8 cellular contexts compared by ENCODE assay signal in the genomic region with DNA sequence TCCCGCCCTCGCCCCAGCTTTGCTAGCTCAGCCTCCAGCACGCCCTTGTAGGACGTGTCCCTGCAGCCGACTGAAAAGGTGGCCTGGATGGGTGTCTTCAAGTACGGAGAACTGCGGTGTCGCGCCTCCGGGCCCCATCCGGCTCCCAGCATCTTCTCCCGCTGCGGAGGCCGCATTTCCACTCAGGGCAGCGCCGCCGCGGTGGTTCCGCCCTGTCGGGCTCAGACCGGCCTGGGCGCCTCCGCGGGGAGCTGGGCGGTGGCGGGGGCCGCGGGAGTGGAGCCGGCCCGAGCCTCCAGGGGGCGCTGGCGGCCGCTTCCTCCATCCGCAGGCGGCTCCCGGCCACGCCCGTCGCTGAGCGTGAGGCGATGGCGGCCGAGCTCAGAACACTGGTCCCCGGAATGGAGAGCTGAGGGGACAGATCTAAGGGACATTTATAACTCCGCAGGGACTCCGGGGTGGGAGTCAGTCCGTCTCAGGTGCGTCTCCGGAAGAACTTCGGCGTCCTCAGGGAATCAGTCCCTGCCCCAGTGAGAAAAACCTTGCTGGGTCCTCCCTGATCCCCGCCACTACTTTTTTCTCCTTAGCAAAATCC. TPM values are rescaled to one million over a fixed set of nuclear protein-coding genes. Genes with fewer than 3 reads are reported as not detected.
DNase-seq lines count a peak whose midpoint lies in the region; ATAC-seq, FAIRE-seq and TF ChIP-seq lines count a peak whose summit lies in the region.

No MANE protein-coding gene starts in this region.

- CTCF ChIA-PET in K562 (lab: Yijun Ruan, JAX; ENCODE audit: low intra/inter-chr PET ratio), result interaction anchor here (1.7 kb wide), 1 partner anchor 156 kb away, joined by 6 read pairs; no protein-coding TSS in a partner anchor

- no peaks in the 10 kb centered on the region for H3K36me3 ChIP-seq in K562 (ENCODE audit: control insufficient read depth, insufficient read depth, low read length)
- no peaks in the 10 kb centered on the region for H3K36me3 ChIP-seq in spleen

- peak overlapping the region; percentile 100 for H2AFZ ChIP-seq in K562 (ENCODE audit: low read depth, low read length)

- peak; percentile 74 for TF ChIP-seq POLR2A in K562 (conservative IDR thresholded peaks at IDR 0.05)
- TF ChIP-seq POLR2A in spleen (IDR thresholded peaks at IDR 0.05), result no peak

- no peaks in the 10 kb centered on the region for H4K20me1 ChIP-seq in K562 (replicated peaks; ENCODE audit: control insufficient read depth, insufficient read depth, low read length)

- no peak for TF ChIP-seq EP300 in K562 (IDR thresholded peaks at IDR 0.05; ENCODE audit: low read length)

- POLR2A ChIA-PET in K562 (lab: Yijun Ruan, JAX), result interaction anchor here (0.5 to 1.2 kb wide), 14 partner anchors 9 to 814 kb away, joined by 3 to 5 read pairs (median 3); a partner anchor contains a TSS

- peak overlapping the region; percentile 85 to 95 for H3K9ac ChIP-seq in K562 (ENCODE audit: insufficient read depth in 1 of 2, low read depth in 2 of 2, low read length in 2 of 2)

- FAIRE-seq in K562 (lab: Jason Lieb, UNC), result no peak

- WGBS in K562 (ENCODE audit: insufficient coverage, low coverage, missing lambda C conversion rate), result 3% methylated on average over 48 of the region's 52 CpGs
- WGBS in spleen, 5 donors, result 3 to 6% (median 4%) methylated on average over 46 to 52 of the region's 52 CpGs

- TF ChIP-seq CTCF in K562 (IDR thresholded peaks at IDR 0.05 in 2 of 3, conservative IDR thresholded peaks at IDR 0.05 in 1 of 3; ENCODE audit: insufficient read depth in 2 of 3, low read depth in 1 of 3, low read length in 3 of 3), result peak; percentile 81 to 87 (median 84)
- TF ChIP-seq CTCF in spleen (IDR thresholded peaks at IDR 0.05 in 8 of 11, conservative IDR thresholded peaks at IDR 0.05 in 3 of 11), result peak; percentile 15 to 98 (median 89)

- in situ Hi-C loops in K562 (cut with MboI), result no loop called here

- peak; percentile 77 to 79 for TF ChIP-seq RAD21 in K562 (CRISPR knock-in tag; conservative IDR thresholded peaks at IDR 0.05 in 1 of 2, IDR thresholded peaks at IDR 0.05 in 1 of 2)

- BruUV-seq in K562 (replicated peaks; lab: Mats Ljungman, UMichigan), result no TSS peak

- peak; percentile 78 for ATAC-seq in GM21723 (IDR thresholded peaks at IDR 0.05; ENCODE audit: unreplicated experiment)
- peak; percentile 98 for ATAC-seq in K562

- peak overlapping the region; percentile 95 for H3K4me2 ChIP-seq in K562 (ENCODE audit: insufficient read depth, low read length)

- intact Hi-C loops in K562 (cut with micrococcal nuclease), result loop anchor here (1.0 to 10.0 kb wide), 4 partner anchors 39 to 656 kb away; a partner anchor contains a TSS
- intact Hi-C loops in spleen (cut with DNase I; ENCODE audit: low total_unique reads), result no loop called here

- H3K9me1 ChIP-seq in K562 (ENCODE audit: control insufficient read depth, insufficient read depth, low read length), result no peaks in the 10 kb centered on the region

- H3K79me2 ChIP-seq in K562 (ENCODE audit: control insufficient read depth, insufficient read depth, low read length), result no peaks in the 10 kb centered on the region

- H3K9me3 ChIP-seq in K562 (replicated peaks; ENCODE audit: control insufficient read depth, insufficient read depth, low read depth, low read length) (0 out of 2 replicates have a peak, but pooled peaks cover 3% of the 10 kb centered on the region), iPS-18c (ENCODE audit: control insufficient read depth, insufficient read depth, low read length) (no peaks in the 10 kb centered on the region), spleen (peaks cover 0 to 6% (median 0%) of the 10 kb centered on the region in 8 donors)

- H3K4me1 ChIP-seq in K562 (replicated peaks in 1 of 2; ENCODE audit: control insufficient read depth in 2 of 2, insufficient read depth in 2 of 2, low read length in 2 of 2) (peaks cover 8 to 22% of the 10 kb centered on the region in 2 experiments; a peak in 4 of 5 replicates), spleen (peaks cover 0 to 15% (median 3%) of the 10 kb centered on the region in 6 donors)

- peak; percentile 84 for DNase-seq in ELR (ENCODE audit: low read depth)
- peak; percentile 86 for DNase-seq in LoVo (ENCODE audit: low spot score)
- peak; percentile 33 for DNase-seq in T-helper 22 cell (ENCODE audit: low read depth)
- DNase-seq in K562 (ENCODE audit: extremely low read depth in 1 of 4, low spot score in 3 of 4), result peak; percentile 88 to 90 (median 90)
- DNase-seq in spleen, result peak; percentile 95
- DNase-seq in HT-29 (ENCODE audit: low spot score), result no peak

- H3K27ac ChIP-seq in K562 (ENCODE audit: extremely low read depth, low read depth, low read length), result peak overlapping the region; percentile 81
- peak overlapping the region in 5 of 8 donors; percentile 42 to 70 (median 63) for H3K27ac ChIP-seq in spleen

- H3K27me3 ChIP-seq in K562 (ENCODE audit: control insufficient read depth in 2 of 2, insufficient read depth in 2 of 2, low read length in 2 of 2) (no peaks in the 10 kb centered on the region), spleen (replicated peaks in 1 of 7) (peaks cover 0 to 8% (median 0%) of the 10 kb centered on the region in 7 donors)

- H3K4me3 ChIP-seq in K562 (peak overlapping the region; percentile 53), iPS-18c (ENCODE audit: insufficient read depth, low read depth, low read length) (peak overlapping the region; percentile 52), spleen (peak overlapping the region; percentile 15 to 72 (median 40))

RNA-seq across cellular contexts. Expression of a gene that starts 13.6 kb away (rescaled TPM):
- 0.21 TPM in 1 of 2 replicates, not detected in the other for total RNA-seq in K562 (2011; cell fraction: chromatin; rRNA removed; ENCODE audit: low replicate concordance)
- total RNA-seq in K562 (2011; cell fraction: nucleolus; rRNA removed), result not detected in 2 replicates
- total RNA-seq in K562 (2011; cell fraction: nucleoplasm; rRNA removed), result not detected in 2 replicates
- total RNA-seq in K562 (2014; rRNA removed) (0.05 TPM in 1 of 2 replicates, not detected in the other), K562 (2014; rRNA removed; fragmentation: Illumina TruSeq; extraction: Trizol) (0.13 TPM in 1 of 2 replicates, not detected in the other), K562 (2015; rRNA removed; fragmentation: Illumina TruSeq; extraction: Trizol) (not detected in 2 replicates), K562 (2021) (0.20 TPM in 1 of 2 replicates, not detected in the other), spleen (not detected)
- polyA plus RNA-seq in K562 (2011; rRNA removed) (0.05 TPM in 1 of 2 replicates, not detected in the other), K562 (2014; fragmentation: Illumina TruSeq; extraction: Trizol) (0.08 and 0.10 TPM in 2 replicates), K562 (2014; fragmentation: Nextera tagmentation; extraction: Ambion mirVana) (under 1 TPM; 0.14 to 0.35 TPM), K562 (2014; rRNA removed) (0.05 TPM in 1 of 2 replicates, not detected in the other), spleen (not detected)
- polyA plus RNA-seq in K562 (2011; cell fraction: cytosol; rRNA removed), result 0.04 TPM in 1 of 2 replicates, not detected in the other
- not detected in 2 replicates for polyA plus RNA-seq in K562 (2011; cell fraction: nucleus; rRNA removed)
- 0.07 and 0.09 TPM in 2 replicates for polyA plus RNA-seq in K562 (2012)
- polyA minus RNA-seq in K562 (2011; rRNA and poly(A)+ RNA removed), result not detected in 2 replicates
- not detected in 2 replicates for polyA minus RNA-seq in K562 (2011; cell fraction: cytosol; rRNA and poly(A)+ RNA removed)
- not detected in 2 replicates for polyA minus RNA-seq in K562 (2011; cell fraction: nucleus; rRNA and poly(A)+ RNA removed)
- not detected in 2 replicates for total RNA-seq in HT-29 (2014; rRNA removed; shearing (Covaris generic))

RNA-seq across cellular contexts. Expression of a gene that starts 25.2 kb away (rescaled TPM):
- total RNA-seq in K562 (2011; cell fraction: chromatin; rRNA removed; ENCODE audit: low replicate concordance), result 71.2 and 77.5 TPM in 2 replicates
- 28.5 and 36.1 TPM in 2 replicates for total RNA-seq in K562 (2011; cell fraction: nucleolus; rRNA removed)
- total RNA-seq in K562 (2011; cell fraction: nucleoplasm; rRNA removed), result 34.3 and 37.7 TPM in 2 replicates
- total RNA-seq in K562 (2014; rRNA removed), result 20.1 and 22.6 TPM in 2 replicates
- total RNA-seq in K562 (2014; rRNA removed; fragmentation: Illumina TruSeq; extraction: Trizol), result 32.1 and 34.4 TPM in 2 replicates
- 29.7 and 29.8 TPM in 2 replicates for total RNA-seq in K562 (2015; rRNA removed; fragmentation: Illumina TruSeq; extraction: Trizol)
- total RNA-seq in K562 (2021), result 29.0 and 31.8 TPM in 2 replicates
- polyA plus RNA-seq in K562 (2011; rRNA removed), result 9.3 and 10.8 TPM in 2 replicates
- polyA plus RNA-seq in K562 (2011; cell fraction: cytosol; rRNA removed), result 5.0 and 8.8 TPM in 2 replicates
- 11.0 and 11.1 TPM in 2 replicates for polyA plus RNA-seq in K562 (2011; cell fraction: nucleus; rRNA removed)
- polyA plus RNA-seq in K562 (2012), result 13.2 and 15.1 TPM in 2 replicates
- polyA plus RNA-seq in K562 (2014; fragmentation: Illumina TruSeq; extraction: Trizol), result 14.6 and 16.6 TPM in 2 replicates
- 1 to 10 TPM; 6.0 to 8.3 TPM for polyA plus RNA-seq in K562 (2014; fragmentation: Nextera tagmentation; extraction: Ambion mirVana)
- polyA plus RNA-seq in K562 (2014; rRNA removed), result 12.3 and 13.9 TPM in 2 replicates
- 37.7 and 51.3 TPM in 2 replicates for polyA minus RNA-seq in K562 (2011; rRNA and poly(A)+ RNA removed)
- polyA minus RNA-seq in K562 (2011; cell fraction: cytosol; rRNA and poly(A)+ RNA removed), result 22.4 and 30.3 TPM in 2 replicates
- polyA minus RNA-seq in K562 (2011; cell fraction: nucleus; rRNA and poly(A)+ RNA removed), result 10.8 and 25.4 TPM in 2 replicates
- 10 to 100 TPM; 17.9 to 28.3 (median 24.2) TPM for total RNA-seq in spleen
- polyA plus RNA-seq in spleen, result 1 to 10 TPM; 3.4 to 7.0 (median 3.7) TPM
- total RNA-seq in HT-29 (2014; rRNA removed; shearing (Covaris generic)), result 19.4 and 19.5 TPM in 2 replicates

RNA-seq across cellular contexts. Expression of a gene that starts 39.6 kb away (rescaled TPM):
- 12.4 and 21.6 TPM in 2 replicates for total RNA-seq in K562 (2011; cell fraction: chromatin; rRNA removed; ENCODE audit: low replicate concordance)
- 5.2 and 8.3 TPM in 2 replicates for total RNA-seq in K562 (2011; cell fraction: nucleolus; rRNA removed)
- 10.3 and 12.6 TPM in 2 replicates for total RNA-seq in K562 (2011; cell fraction: nucleoplasm; rRNA removed)
- total RNA-seq in K562 (2014; rRNA removed) (10.9 and 13.0 TPM in 2 replicates), K562 (2014; rRNA removed; fragmentation: Illumina TruSeq; extraction: Trizol) (20.9 and 23.9 TPM in 2 replicates), K562 (2015; rRNA removed; fragmentation: Illumina TruSeq; extraction: Trizol) (19.3 and 19.6 TPM in 2 replicates), K562 (2021) (14.6 and 15.9 TPM in 2 replicates), spleen (10 to 100 TPM in 5 of 7 donors, 1 to 10 TPM in 2; 6.2 to 17.7 (median 13.0) TPM)
- polyA plus RNA-seq in K562 (2011; rRNA removed) (11.6 and 16.7 TPM in 2 replicates), K562 (2014; fragmentation: Illumina TruSeq; extraction: Trizol) (21.9 and 22.2 TPM in 2 replicates), K562 (2014; fragmentation: Nextera tagmentation; extraction: Ambion mirVana) (10 to 100 TPM; 21.6 to 34.5 TPM), K562 (2014; rRNA removed) (21.4 and 23.8 TPM in 2 replicates), spleen (10 to 100 TPM; 13.7 to 17.1 (median 16.6) TPM)
- polyA plus RNA-seq in K562 (2011; cell fraction: cytosol; rRNA removed), result 6.0 and 10.4 TPM in 2 replicates
- polyA plus RNA-seq in K562 (2011; cell fraction: nucleus; rRNA removed), result 6.8 and 8.3 TPM in 2 replicates
- 14.7 and 19.2 TPM in 2 replicates for polyA plus RNA-seq in K562 (2012)
- polyA minus RNA-seq in K562 (2011; rRNA and poly(A)+ RNA removed), result 16.8 and 17.7 TPM in 2 replicates
- polyA minus RNA-seq in K562 (2011; cell fraction: cytosol; rRNA and poly(A)+ RNA removed), result 4.5 and 4.8 TPM in 2 replicates
- polyA minus RNA-seq in K562 (2011; cell fraction: nucleus; rRNA and poly(A)+ RNA removed), result 2.6 and 3.2 TPM in 2 replicates
- 4.2 and 5.3 TPM in 2 replicates for total RNA-seq in HT-29 (2014; rRNA removed; shearing (Covaris generic))

RNA-seq across cellular contexts. Expression of a gene that starts 39.7 kb away (rescaled TPM):
- 9.1 and 31.6 TPM in 2 replicates for total RNA-seq in K562 (2011; cell fraction: chromatin; rRNA removed; ENCODE audit: low replicate concordance)
- 6.2 and 7.5 TPM in 2 replicates for total RNA-seq in K562 (2011; cell fraction: nucleolus; rRNA removed)
- total RNA-seq in K562 (2011; cell fraction: nucleoplasm; rRNA removed), result 11.7 and 16.8 TPM in 2 replicates
- total RNA-seq in K562 (2014; rRNA removed) (25.4 and 28.9 TPM in 2 replicates), K562 (2014; rRNA removed; fragmentation: Illumina TruSeq; extraction: Trizol) (52.8 and 56.1 TPM in 2 replicates), K562 (2015; rRNA removed; fragmentation: Illumina TruSeq; extraction: Trizol) (41.0 and 44.3 TPM in 2 replicates), K562 (2021) (33.3 and 37.0 TPM in 2 replicates), spleen (10 to 100 TPM in 3 of 7 donors, 1 to 10 TPM in 4; 7.2 to 11.7 (median 8.3) TPM)
- polyA plus RNA-seq in K562 (2011; rRNA removed) (25.7 and 38.6 TPM in 2 replicates), K562 (2014; fragmentation: Illumina TruSeq; extraction: Trizol) (31.9 and 39.7 TPM in 2 replicates), K562 (2014; fragmentation: Nextera tagmentation; extraction: Ambion mirVana) (10 to 100 TPM; 15.2 to 17.2 TPM), K562 (2014; rRNA removed) (26.5 and 28.3 TPM in 2 replicates), spleen (1 to 10 TPM; 2.3 to 4.4 (median 3.1) TPM)
- 6.1 and 11.0 TPM in 2 replicates for polyA plus RNA-seq in K562 (2011; cell fraction: cytosol; rRNA removed)
- 5.6 and 8.1 TPM in 2 replicates for polyA plus RNA-seq in K562 (2011; cell fraction: nucleus; rRNA removed)
- polyA plus RNA-seq in K562 (2012), result 17.9 and 26.4 TPM in 2 replicates
- polyA minus RNA-seq in K562 (2011; rRNA and poly(A)+ RNA removed), result 48.5 and 48.9 TPM in 2 replicates
- 12.7 and 16.2 TPM in 2 replicates for polyA minus RNA-seq in K562 (2011; cell fraction: cytosol; rRNA and poly(A)+ RNA removed)
- polyA minus RNA-seq in K562 (2011; cell fraction: nucleus; rRNA and poly(A)+ RNA removed), result 4.3 and 6.6 TPM in 2 replicates
- total RNA-seq in HT-29 (2014; rRNA removed; shearing (Covaris generic)), result 10.6 and 12.7 TPM in 2 replicates
